In genomic region chr3:75672142-75672775, GRCh38 we compare ENCODE assay signal across 11 cellular contexts. TPM values are rescaled to one million over a fixed set of nuclear protein-coding genes. Genes with fewer than 3 reads are reported as not detected.
A peak's percentile ranks its signal among the peaks of the same experiment; 100 is the strongest.
DNase-seq lines count a peak whose midpoint lies in the region; ATAC-seq and TF ChIP-seq lines count a peak whose summit lies in the region.
"Not testable (repeated sequence)": the region's sequence is repeated elsewhere in the genome, so short reads cannot be mapped to it uniquely, and the experiment has no call there.
"Had no signal": no experiment of that assay in that cellular context is flagged by ENCODE, and none has a peak within 500 bp of the region (broad histone marks: within the 10 kb centered on the region; RNA-seq: fewer than 3 reads in every experiment).

No MANE protein-coding gene starts in this region.

- H3K79me2 ChIP-seq in neural cell (replicated peaks; ENCODE audit: insufficient read depth, low read length): not testable (repeated sequence)

- 12 to 39% (median 23%) methylated on average over 43 to 59 of the region's 59 CpGs for WGBS in stomach, 5 donors

- not testable (repeated sequence) for TF ChIP-seq RAD21 in neural cell (conservative IDR thresholded peaks at IDR 0.05)

- H3K27me3 ChIP-seq in NT2/D1 (ENCODE audit: insufficient read depth, insufficient read length): peaks cover 56% of the 10 kb centered on the region
- H3K27me3 ChIP-seq in neural cell (ENCODE audit: insufficient read depth, low read depth, low read length): peaks cover 59% of the 10 kb centered on the region
- H3K27me3 ChIP-seq in stomach: peaks cover 17 to 80% (median 52%) of the 10 kb centered on the region in 3 donors

- not testable (repeated sequence) for H3K4me2 ChIP-seq in neural cell (ENCODE audit: low read length)

- H3K4me1 ChIP-seq in NT2/D1 (ENCODE audit: insufficient read depth, insufficient read length): not testable (repeated sequence)
- H3K4me1 ChIP-seq in stomach: peaks cover 8 to 47% (median 26%) of the 10 kb centered on the region in 4 donors

- intact Hi-C loops in stomach (cut with DNase I; ENCODE audit: low total_unique reads): not testable (repeated sequence)

- not testable (repeated sequence) for H4K20me1 ChIP-seq in neural cell (ENCODE audit: insufficient read depth)

- H3K9me3 ChIP-seq in NT2/D1 (ENCODE audit: insufficient read depth, low read length); neural cell (ENCODE audit: low read length): not testable (repeated sequence)
- H3K9me3 ChIP-seq in stomach: peaks cover 3 to 100% (median 86%) of the 10 kb centered on the region in 4 donors

- H3K4me3 ChIP-seq in AG09309 (ENCODE audit: control insufficient read depth, low read depth, low read length) (peak overlapping the region; percentile 44), NT2/D1 (ENCODE audit: insufficient read length, low read depth) (peak overlapping the region; percentile 36), astrocyte of the cerebellum (ENCODE audit: low read depth, low read length) (peak overlapping the region; percentile 48), iPS-11a (ENCODE audit: low read depth, low read length) (peak overlapping the region; percentile 72), neural cell (ENCODE audit: low read length) (peak overlapping the region; percentile 55), stomach (peak overlapping the region in 3 of 4 donors; percentile 4 to 17 (median 13))

- not testable (repeated sequence) for TF ChIP-seq EP300 in neural cell (conservative IDR thresholded peaks at IDR 0.05; ENCODE audit: poor library complexity, severe bottlenecking); stomach (IDR thresholded peaks at IDR 0.05)

- not testable (repeated sequence) for H3K27ac ChIP-seq in neural cell (ENCODE audit: low read length)
- H3K27ac ChIP-seq in stomach: peak overlapping the region in 2 of 5 donors; percentile 42 to 43

- TF ChIP-seq CTCF in AG09309 (IDR thresholded peaks at IDR 0.05; ENCODE audit: control insufficient read depth, insufficient read depth, low read depth, low read length, missing control alignments) (peak; percentile 25), neural cell (IDR thresholded peaks at IDR 0.05; ENCODE audit: poor library complexity, severe bottlenecking) (peak; percentile 24)
- not testable (repeated sequence) for TF ChIP-seq CTCF in astrocyte of the cerebellum (IDR thresholded peaks at IDR 0.05; ENCODE audit: low read depth, low read length, missing control alignments); stomach (IDR thresholded peaks at IDR 0.05)

- not testable (repeated sequence) for H2AFZ ChIP-seq in neural cell (ENCODE audit: low read depth, low read length)

- not testable (repeated sequence) for H3F3A ChIP-seq in neural cell (ENCODE audit: insufficient read depth, low read length, poor library complexity, severe bottlenecking)

- H3K9ac ChIP-seq in NT2/D1 (ENCODE audit: insufficient read length, low read depth): peak overlapping the region; percentile 81
- not testable (repeated sequence) for H3K9ac ChIP-seq in neural cell (ENCODE audit: low read length)

- H3K9me2 ChIP-seq in neural cell (ENCODE audit: insufficient read depth, low read length): not testable (repeated sequence)

- DNase-seq in AG09309 (ENCODE audit: low read depth) (peak; percentile 57), HCEC 1CT (peak; percentile 78)
- not testable (repeated sequence) for DNase-seq in NT2/D1 (ENCODE audit: low read depth, low spot score); astrocyte of the cerebellum (ENCODE audit: low read depth); stomach

- H3K36me3 ChIP-seq in NT2/D1 (ENCODE audit: insufficient read depth, insufficient read length, low read length); neural cell (ENCODE audit: insufficient read depth, low read length); stomach: not testable (repeated sequence)

- TF ChIP-seq POLR2A in stomach (IDR thresholded peaks at IDR 0.05): not testable (repeated sequence)

- in situ Hi-C loops in astrocyte of the cerebellum (cut with HindIII; ENCODE audit: low sequenced_read_pairs): not testable (repeated sequence)

- peak; percentile 13 for ATAC-seq in esophagus mucosa

RNA-seq across cellular contexts. Expression of gene FRG2C, which starts 8.1 kb away (rescaled TPM):
- total RNA-seq in esophagus mucosa (not detected), stomach (not detected)
- polyA plus RNA-seq in neural cell (not detected in 2 replicates), stomach (not detected)
- not detected in 2 replicates for polyA minus RNA-seq in neural cell
- total RNA-seq: activated CD8-positive, alpha-beta memory T cell treated with anti-CD3 and anti-CD28 coated beads, Interleukin-2, amount 10 ng/mL, durations not matched to agents 7 days and 5 days; lower lobe of right lung; uterus had no signal

Comparison
In these comparisons a context has a peak if more than half of its experiments do, and no peak if none do; other contexts are left out.
1. H3K4me3 ChIP-seq: peak in every context shown above with its lines; median percentile 72 in iPS-11a; 55 in neural cell; 48 in astrocyte of the cerebellum; 44 in AG09309; 36 in NT2/D1; 13 in stomach.